Comparison of ENCODE assay signal across 28 cellular contexts in the genomic region with DNA sequence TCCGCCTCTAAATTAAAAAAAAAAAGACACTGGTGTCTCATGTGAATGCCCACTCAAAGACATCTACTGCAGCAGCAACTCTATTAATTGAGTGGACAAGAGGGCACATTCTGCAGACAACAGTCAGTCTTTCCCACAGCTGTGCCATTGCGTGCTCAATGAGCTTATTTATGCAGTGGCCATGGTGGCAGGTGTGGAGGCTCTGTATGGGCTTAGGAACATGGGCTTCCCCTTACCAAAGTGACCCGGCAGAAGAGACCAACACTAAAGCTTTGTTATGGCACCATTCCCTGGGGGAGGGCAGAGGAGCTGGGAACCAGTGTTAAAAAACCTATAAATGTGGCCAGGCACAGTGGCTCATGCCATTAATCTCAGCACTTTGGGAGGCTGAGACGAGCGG.
"Had no signal": no experiment of that assay in that cellular context is flagged by ENCODE, and none has a peak within 500 bp of the region (broad histone marks: within the 10 kb centered on the region; RNA-seq: fewer than 3 reads in every experiment).

No MANE protein-coding gene starts in this region.

- ATAC-seq: activated CD4-positive, alpha-beta T cell treated with anti-CD3 and anti-CD28 coated beads for 36 hours; activated CD8-positive, alpha-beta memory T cell treated with anti-CD3 and anti-CD28 coated beads, Interleukin-2, amount 10 ng/mL, durations not matched to agents 7 days and 5 days; activated CD8-positive, alpha-beta T cell treated with anti-CD3 and anti-CD28 coated beads, Interleukin-2, amount 10 ng/mL, durations not matched to agents 7 days and 5 days; activated naive CD4-positive, alpha-beta T cell treated with anti-CD3 and anti-CD28 coated beads, Interleukin-2, amount 50 U/mL, for 72 hours; activated T-cell treated with anti-CD3 and anti-CD28 coated beads, Interleukin-2, amount 50 U/mL, for 72 hours; gastroesophageal sphincter had no signal

- DNase-seq: activated CD4-positive, alpha-beta memory T cell treated with anti-CD3 and anti-CD28 coated beads for 36 hours; activated CD4-positive, alpha-beta T cell treated with anti-CD3 and anti-CD28 coated beads for 36 hours; activated CD4-positive, alpha-beta T cell treated with anti-CD3 and anti-CD28 coated beads, Interleukin-2, amount 10 ng/mL, durations not matched to agents 24 days and 14 days; activated CD4-positive, CD25-positive, alpha-beta regulatory T cell; activated CD4-positive, CD25-positive, alpha-beta regulatory T cell treated with anti-CD3 and anti-CD28 coated beads, Interleukin-2, amount 50 U/mL, for 72 hours; activated CD8-positive, alpha-beta memory T cell treated with anti-CD3 and anti-CD28 coated beads, Interleukin-2, amount 10 ng/mL, durations not matched to agents 7 days and 5 days; activated CD8-positive, alpha-beta memory T cell treated with anti-CD3 and anti-CD28 coated beads, Interleukin-2, amount 50 U/mL, for 4 hours; activated CD8-positive, alpha-beta T cell treated with anti-CD3 and anti-CD28 coated beads, Interleukin-2, amount 10 ng/mL, durations not matched to agents 7 days and 5 days; activated gamma-delta T cell; activated naive CD4-positive, alpha-beta T cell; activated naive CD4-positive, alpha-beta T cell treated with anti-CD3 and anti-CD28 coated beads, Interleukin-2, amount 10 ng/mL, durations not matched to agents 7 days and 5 days; activated naive CD8-positive, alpha-beta T cell treated with anti-CD3 and anti-CD28 coated beads, Interleukin-2, amount 10 ng/mL, durations not matched to agents 7 days and 5 days; activated T-cell treated with anti-CD3 and anti-CD28 coated beads, Interleukin-2, amount 50 U/mL, for 1 hour; activated T-cell treated with anti-CD3 and anti-CD28 coated beads, Interleukin-2, amount 50 U/mL, for 72 hours; central memory CD4-positive, alpha-beta T cell; cerebellar nuclear complex; colonic mucosa; effector CD8-positive, alpha-beta T cell; esophagus squamous epithelium; foreskin melanocyte; T-helper 2 cell had no signal

- H3K4me3 ChIP-seq: ascending aorta, breast epithelium, cardiac muscle cell, colonic mucosa, esophagus squamous epithelium, gastroesophageal sphincter had no signal

- H3K4me1 Mint-ChIP-seq: activated naive CD8-positive, alpha-beta T cell treated with anti-CD3 and anti-CD28 coated beads, Interleukin-2, amount 10 ng/mL, durations not matched to agents 7 days and 5 days had no signal

- H3K27ac ChIP-seq: ascending aorta, breast epithelium, cardiac muscle cell, colonic mucosa, epithelial cell of prostate, esophagus squamous epithelium, gastroesophageal sphincter had no signal

- H3K27me3 ChIP-seq: ascending aorta, breast epithelium, cardiac muscle cell, colonic mucosa, gastroesophageal sphincter had no signal

- H3K4me1 ChIP-seq: ascending aorta, breast epithelium, colonic mucosa had no signal

- H3K36me3 ChIP-seq: ascending aorta, breast epithelium, cardiac muscle cell, colonic mucosa, esophagus squamous epithelium, gastroesophageal sphincter had no signal

- H3K9me3 ChIP-seq: ascending aorta, breast epithelium, colonic mucosa, esophagus squamous epithelium had no signal

- H3K4me3 Mint-ChIP-seq: activated CD4-positive, alpha-beta memory T cell treated with anti-CD3 and anti-CD28 coated beads for 36 hours; activated CD4-positive, alpha-beta T cell treated with anti-CD3 and anti-CD28 coated beads for 36 hours; activated CD4-positive, alpha-beta T cell treated with anti-CD3 and anti-CD28 coated beads, Interleukin-2, amount 10 ng/mL, durations not matched to agents 24 days and 14 days; activated CD8-positive, alpha-beta memory T cell treated with anti-CD3 and anti-CD28 coated beads, Interleukin-2, amount 10 ng/mL, durations not matched to agents 7 days and 5 days; activated CD8-positive, alpha-beta T cell treated with anti-CD3 and anti-CD28 coated beads, Interleukin-2, amount 10 ng/mL, durations not matched to agents 7 days and 5 days; activated naive CD4-positive, alpha-beta T cell treated with anti-CD3 and anti-CD28 coated beads, Interleukin-2, amount 10 ng/mL, durations not matched to agents 7 days and 5 days; activated naive CD8-positive, alpha-beta T cell treated with anti-CD3 and anti-CD28 coated beads, Interleukin-2, amount 10 ng/mL, durations not matched to agents 7 days and 5 days; activated T-cell treated with anti-CD3 and anti-CD28 coated beads, Interleukin-2, amount 50 U/mL, for 72 hours had no signal

- H3K27ac Mint-ChIP-seq: activated CD4-positive, alpha-beta memory T cell treated with anti-CD3 and anti-CD28 coated beads for 36 hours; activated CD4-positive, alpha-beta T cell treated with anti-CD3 and anti-CD28 coated beads for 36 hours; activated CD4-positive, alpha-beta T cell treated with anti-CD3 and anti-CD28 coated beads, Interleukin-2, amount 10 ng/mL, durations not matched to agents 24 days and 14 days; activated CD8-positive, alpha-beta memory T cell treated with anti-CD3 and anti-CD28 coated beads, Interleukin-2, amount 10 ng/mL, durations not matched to agents 7 days and 5 days; activated CD8-positive, alpha-beta T cell treated with anti-CD3 and anti-CD28 coated beads, Interleukin-2, amount 10 ng/mL, durations not matched to agents 7 days and 5 days; activated naive CD4-positive, alpha-beta T cell treated with anti-CD3 and anti-CD28 coated beads, Interleukin-2, amount 10 ng/mL, durations not matched to agents 7 days and 5 days; activated naive CD4-positive, alpha-beta T cell treated with anti-CD3 and anti-CD28 coated beads, Interleukin-2, amount 50 U/mL, for 72 hours; activated naive CD8-positive, alpha-beta T cell treated with anti-CD3 and anti-CD28 coated beads, Interleukin-2, amount 10 ng/mL, durations not matched to agents 7 days and 5 days; activated T-cell treated with anti-CD3 and anti-CD28 coated beads, Interleukin-2, amount 50 U/mL, for 72 hours; brain had no signal
